ENCODE assay signal across 14 cellular contexts in the genomic region with DNA sequence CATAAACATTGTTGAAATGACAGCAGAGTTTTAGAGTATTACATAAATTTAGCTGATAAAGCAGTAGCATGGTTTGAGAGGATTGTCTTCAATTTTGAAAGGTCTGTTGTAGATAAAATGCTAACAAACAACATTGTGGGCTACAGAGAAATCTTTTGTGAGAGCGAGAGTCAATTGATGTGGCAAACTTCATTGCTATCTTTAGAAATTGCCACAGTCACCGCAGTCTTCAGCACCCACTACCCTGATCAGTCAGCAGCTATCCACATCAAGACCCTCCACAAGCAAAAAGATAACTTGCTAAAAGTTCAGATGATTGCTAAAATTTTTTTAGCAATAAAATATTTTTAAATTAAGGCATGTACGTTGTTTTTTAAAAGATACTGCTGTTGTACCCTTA. TPM values are rescaled to one million over a fixed set of nuclear protein-coding genes. Genes with fewer than 3 reads are reported as not detected.
DNase-seq lines count a peak whose midpoint lies in the region; ATAC-seq and TF ChIP-seq lines count a peak whose summit lies in the region.
"Had no signal": no experiment of that assay in that cellular context is flagged by ENCODE, and none has a peak within 500 bp of the region (broad histone marks: within the 10 kb centered on the region; RNA-seq: fewer than 3 reads in every experiment).

No MANE protein-coding gene starts in this region.

- no peak overlapping the region for H3K4me3 ChIP-seq in GM12865 (ENCODE audit: low read depth, low read length)
- H3K4me3 ChIP-seq in Peyer's patch = no peak overlapping the region
- H3K4me3 ChIP-seq: cardiac muscle cell, heart left ventricle, thoracic aorta had no signal

- no peaks in the 10 kb centered on the region for H3K9me3 Mint-ChIP-seq in T-helper 2 cell treated with Interferon-gamma antibody and Interleukin-4, amounts not matched to agents 5 μg/mL and 100 μg/mL, for 36 hours
- H3K9me3 Mint-ChIP-seq in naive B cell = peaks cover 0 to 11% (median 7%) of the 10 kb centered on the region in 7 donors

- H3K27ac Mint-ChIP-seq in T-helper 2 cell treated with Interferon-gamma antibody and Interleukin-4, amounts not matched to agents 5 μg/mL and 100 μg/mL, for 36 hours = no peak overlapping the region
- H3K27ac Mint-ChIP-seq in naive B cell = peak overlapping the region in 4 of 6 donors; percentile 43 to 64 (median 54)

- TF ChIP-seq POLR2A in Peyer's patch (IDR thresholded peaks at IDR 0.05) = no peak

- H3K9me3 ChIP-seq in Peyer's patch = no peaks in the 10 kb centered on the region
- H3K9me3 ChIP-seq: thoracic aorta had no signal

- POLR2A ChIA-PET in GM10248 (lab: Yijun Ruan, JAX) = no interaction called here

- CTCF ChIA-PET in GM10248 (lab: Yijun Ruan, JAX) = no interaction called here

- H3K4me1 Mint-ChIP-seq in T-helper 2 cell treated with Interferon-gamma antibody and Interleukin-4, amounts not matched to agents 5 μg/mL and 100 μg/mL, for 36 hours (ENCODE audit: low read depth) = peaks cover 19% of the 10 kb centered on the region
- peaks cover 16 to 26% (median 24%) of the 10 kb centered on the region in 3 donors for H3K4me1 Mint-ChIP-seq in naive B cell

- H3K36me3 Mint-ChIP-seq in T-helper 2 cell treated with Interferon-gamma antibody and Interleukin-4, amounts not matched to agents 5 μg/mL and 100 μg/mL, for 36 hours (ENCODE audit: low read depth) = peaks cover 11% of the 10 kb centered on the region
- H3K36me3 Mint-ChIP-seq in naive B cell = peaks cover 11 to 15% of the 10 kb centered on the region in 2 donors

- H3K27ac ChIP-seq in Peyer's patch = no peak overlapping the region
- H3K27ac ChIP-seq: cardiac muscle cell, heart left ventricle, thoracic aorta had no signal

- peak; percentile 49 for ATAC-seq in GM21447 (IDR thresholded peaks at IDR 0.05; ENCODE audit: unreplicated experiment)
- no peak for ATAC-seq in naive B cell (ENCODE audit: low read depth in 2 of 2)

- TF ChIP-seq CTCF in GM12865 (IDR thresholded peaks at IDR 0.05; ENCODE audit: insufficient read depth, low read depth, low read length, missing control alignments) (no peak), Peyer's patch (IDR thresholded peaks at IDR 0.05) (no peak), GM10266 (IDR thresholded peaks at IDR 0.05; ENCODE audit: control insufficient read depth, insufficient read depth, low read depth, missing control alignments) (no peak), GM10248 (IDR thresholded peaks at IDR 0.05; ENCODE audit: control extremely low read depth, extremely low read depth, low read depth, missing control alignments) (no peak)

- DNase-seq in GM12865 (ENCODE audit: low read depth) (peak; percentile 50), naive B cell (no peak), Peyer's patch (no peak), GM10266 (ENCODE audit: extremely low spot score) (no peak), GM10248 (ENCODE audit: extremely low spot score) (no peak), activated gamma-delta T cell (lab: John Stamatoyannopoulos, UW) (no peak)
- no peak for DNase-seq in T-helper 2 cell treated with Interferon-gamma antibody and Interleukin-4, amounts not matched to agents 5 μg/mL and 100 μg/mL, for 36 hours (ENCODE audit: low spot score)
- DNase-seq: heart left ventricle, left cardiac atrium, NCI-H1694, NCI-H748 treated with DMSO at 0.1 percent for 48 hours had no signal

- H3K4me3 Mint-ChIP-seq in T-helper 2 cell treated with Interferon-gamma antibody and Interleukin-4, amounts not matched to agents 5 μg/mL and 100 μg/mL, for 36 hours = peak overlapping the region; percentile 10
- H3K4me3 Mint-ChIP-seq in naive B cell = no peak overlapping the region

- H3K27me3 ChIP-seq in Peyer's patch = no peaks in the 10 kb centered on the region
- H3K27me3 ChIP-seq: cardiac muscle cell, heart left ventricle had no signal

- no peaks in the 10 kb centered on the region for H3K27me3 Mint-ChIP-seq in T-helper 2 cell treated with Interferon-gamma antibody and Interleukin-4, amounts not matched to agents 5 μg/mL and 100 μg/mL, for 36 hours (ENCODE audit: low read depth)
- H3K27me3 Mint-ChIP-seq in naive B cell = no peaks in the 10 kb centered on the region

- H3K4me1 ChIP-seq in Peyer's patch = no peaks in the 10 kb centered on the region

- H3K36me3 ChIP-seq in Peyer's patch = no peaks in the 10 kb centered on the region
- H3K36me3 ChIP-seq: cardiac muscle cell had no signal

RNA-seq across cellular contexts. Expression of a gene that starts 17.5 kb away (rescaled TPM):
- 10 to 100 TPM; 34.3 to 47.0 (median 41.2) TPM for polyA plus RNA-seq in naive B cell (ENCODE audit: low read depth in 6 of 6)
- total RNA-seq in Peyer's patch = 10 to 100 TPM in 3 of 4 donors, 1 to 10 TPM in 1; 5.7 to 17.3 (median 10.6) TPM
